Comparison of ENCODE assay signal across 13 cellular contexts in the genomic region with DNA sequence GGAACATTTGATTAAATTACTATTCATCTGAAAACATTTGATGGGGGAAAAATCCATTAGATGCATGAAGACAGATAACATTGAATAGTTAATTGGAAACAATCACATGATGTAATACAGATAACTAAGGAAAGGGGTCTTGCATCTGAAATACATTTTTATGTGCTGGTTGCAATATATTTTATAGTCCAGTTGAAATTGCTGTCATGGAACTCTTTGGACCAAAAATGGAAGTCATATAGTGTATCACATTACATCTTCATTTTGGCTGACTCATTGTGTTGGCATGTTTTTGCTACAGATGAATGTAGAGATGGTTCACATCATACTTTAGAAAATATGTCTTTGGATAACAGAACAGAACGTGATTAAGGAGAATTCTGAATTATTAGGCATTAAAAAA. TPM values are rescaled to one million over a fixed set of nuclear protein-coding genes. Genes with fewer than 3 reads are reported as not detected.
DNase-seq lines count a peak whose midpoint lies in the region; FAIRE-seq and TF ChIP-seq lines count a peak whose summit lies in the region.
"Had no signal": no experiment of that assay in that cellular context is flagged by ENCODE, and none has a peak within 500 bp of the region (broad histone marks: within the 10 kb centered on the region; RNA-seq: fewer than 3 reads in every experiment).

No MANE protein-coding gene starts in this region.

- intact Hi-C loops in posterior vena cava (cut with DNase I): no loop called here

- H3K27ac ChIP-seq in mesodermal cell (ENCODE audit: low read depth, low read length, severe bottlenecking): peak overlapping the region; percentile 69
- H3K27ac ChIP-seq: KMS-11 had no signal

- 43% methylated on average over 1 of the region's 1 CpG; no CpG with 5 or more reads in 1 of the 2 experiments for WGBS in mesodermal cell (ENCODE audit: insufficient coverage in 2 of 2), 2 experiments

- no peaks in the 10 kb centered on the region for H3K9me3 ChIP-seq in mesodermal cell (ENCODE audit: control insufficient read depth, low read length)

- TF ChIP-seq EP300 in Ishikawa (IDR thresholded peaks at IDR 0.05; ENCODE audit: borderline replicate concordance): no peak

- FAIRE-seq in D721Med (lab: Jason Lieb, UNC): peak; percentile 38
- no peak for FAIRE-seq in bronchial epithelial cell (lab: Jason Lieb, UNC)
- FAIRE-seq: TTC549 had no signal

- H3K4me1 ChIP-seq in mesodermal cell (ENCODE audit: control insufficient read depth, insufficient read depth, low read length, poor library complexity, severe bottlenecking): peaks cover 47% of the 10 kb centered on the region

- H3K4me3 ChIP-seq in bronchial epithelial cell (ENCODE audit: low read depth, low read length) (no peak overlapping the region), mesodermal cell (ENCODE audit: extremely low read depth, insufficient read depth, low read length, poor library complexity, severe bottlenecking) (no peak overlapping the region)

- DNase-seq in D721Med (ENCODE audit: insufficient read length, low spot score) (no peak), bronchial epithelial cell (ENCODE audit: low read depth) (peak; percentile 71), NCI-H446 treated with DMSO at 0.1 percent for 48 hours (lab: John Stamatoyannopoulos, UW) (no peak), NCI-H774 (lab: John Stamatoyannopoulos, UW) (no peak), posterior vena cava (ENCODE audit: low spot score) (no peak), cerebellar nuclear complex (lab: John Stamatoyannopoulos, UW) (no peak)
- DNase-seq: effector CD4-positive, alpha-beta T cell; GF-D8; left cardiac atrium had no signal

- no peak for TF ChIP-seq CTCF in D721Med (IDR thresholded peaks at IDR 0.05; ENCODE audit: insufficient read depth, missing control alignments)
- no peak for TF ChIP-seq CTCF in bronchial epithelial cell (IDR thresholded peaks at IDR 0.05; ENCODE audit: insufficient read depth, low read length, severe bottlenecking)

- TF ChIP-seq RAD21 in Ishikawa (IDR thresholded peaks at IDR 0.05; ENCODE audit: low read depth): no peak

- H3K27me3 ChIP-seq in bronchial epithelial cell (ENCODE audit: control insufficient read depth, insufficient read depth, low read length): no peaks in the 10 kb centered on the region

- H3K36me3 ChIP-seq in bronchial epithelial cell (ENCODE audit: control insufficient read depth, insufficient read depth, low read length) (no peaks in the 10 kb centered on the region), mesodermal cell (ENCODE audit: control insufficient read depth, insufficient read depth, low read length) (no peaks in the 10 kb centered on the region)

TF ChIP-seq in Ishikawa, 13 proteins besides CTCF, POLR2A, EP300 and RAD21:
- TF ChIP-seq YY1 (IDR thresholded peaks at IDR 0.05; ENCODE audit: low read depth): 0 out of 2 replicates have a peak, but pooled peaks have one; percentile 24
- no peak for TF ChIP-seq EGR1 (IDR thresholded peaks at IDR 0.05)
- TF ChIP-seq TEAD4 (IDR thresholded peaks at IDR 0.05): peak; percentile 47; the same call in 1 of the 2 replicates

RNA-seq across cellular contexts. Expression of gene GNPNAT1, which starts 43.0 kb away (rescaled TPM):
- 39.8 and 57.1 TPM in 2 replicates for total RNA-seq in bronchial epithelial cell
- 24.8 TPM for polyA plus RNA-seq in mesodermal cell (2013, experiment 1 of 2)
- polyA plus RNA-seq in mesodermal cell (2013, experiment 2 of 2): 24.5 TPM
- total RNA-seq in posterior vena cava: 10 to 100 TPM; 18.3 to 34.4 TPM
